In genomic region chr6:42140756-42141602, GRCh38 we compare ENCODE assay signal across 13 cellular contexts. TPM values are rescaled to one million over a fixed set of nuclear protein-coding genes. Genes with fewer than 3 reads are reported as not detected.
A peak's percentile ranks its signal among the peaks of the same experiment; 100 is the strongest.
DNase-seq lines count a peak whose midpoint lies in the region; ATAC-seq and TF ChIP-seq lines count a peak whose summit lies in the region.
"Had no signal": no experiment of that assay in that cellular context is flagged by ENCODE, and none has a peak within 500 bp of the region (broad histone marks: within the 10 kb centered on the region; RNA-seq: fewer than 3 reads in every experiment).

No MANE protein-coding gene starts in this region.

- H3K4me2 ChIP-seq in MM.1S (ENCODE audit: low read depth, low read length): no peak overlapping the region

- no peak for DNase-seq in AG04450 (ENCODE audit: low read depth, low spot score)
- DNase-seq in NT2/D1 (ENCODE audit: low read depth, low spot score): no peak
- DNase-seq in epithelial cell of proximal tubule (ENCODE audit: low read depth): no peak
- DNase-seq in naive thymus-derived CD8-positive, alpha-beta T cell: no peak
- no peak for DNase-seq in epidermal melanocyte (ENCODE audit: insufficient read length, low spot score)
- DNase-seq in MM.1S: no peak
- DNase-seq in ascending aorta (ENCODE audit: low spot score in 2 of 2): no peak
- DNase-seq: activated CD4-positive, alpha-beta T cell treated with anti-CD3 and anti-CD28 coated beads, Interleukin-2, amount 10 ng/mL, durations not matched to agents 24 days and 14 days; hypothalamus had no signal

- H3K4me1 Mint-ChIP-seq in naive thymus-derived CD8-positive, alpha-beta T cell: peaks cover 6 to 24% (median 14%) of the 10 kb centered on the region in 4 donors

- H3F3A ChIP-seq in MM.1S (ENCODE audit: insufficient read depth, low read length): no peaks in the 10 kb centered on the region

- no peaks in the 10 kb centered on the region; the same call in 1 of the 2 replicates for H3K9me3 ChIP-seq in AG04450 (ENCODE audit: control insufficient read depth, insufficient read depth, low read length)
- H3K9me3 ChIP-seq in NT2/D1 (ENCODE audit: insufficient read depth, low read length): no peaks in the 10 kb centered on the region
- H3K9me3 ChIP-seq in MM.1S (replicated peaks; ENCODE audit: insufficient read depth, low read length): no peaks in the 10 kb centered on the region
- no peaks in the 10 kb centered on the region for H3K9me3 ChIP-seq in ascending aorta

- CTCF ChIA-PET in AG04450 (lab: Charles Lee): no interaction called here

- ATAC-seq in naive thymus-derived CD8-positive, alpha-beta T cell: no peak
- ATAC-seq in GM19455 (IDR thresholded peaks at IDR 0.05; ENCODE audit: unreplicated experiment): no peak

- H3K79me2 ChIP-seq in MM.1S (ENCODE audit: low read length): no peaks in the 10 kb centered on the region

- H3K36me3 ChIP-seq in NT2/D1 (ENCODE audit: insufficient read depth, insufficient read length, low read length) (peaks cover 4% of the 10 kb centered on the region), MM.1S (replicated peaks; ENCODE audit: insufficient read depth, low read length) (no peaks in the 10 kb centered on the region), ascending aorta (no peaks in the 10 kb centered on the region)

- H3K27me3 ChIP-seq in AG04450 (ENCODE audit: control insufficient read depth, insufficient read depth, low read length): no peaks in the 10 kb centered on the region
- H3K27me3 ChIP-seq in NT2/D1 (ENCODE audit: insufficient read depth, insufficient read length): peaks cover 23% of the 10 kb centered on the region
- H3K27me3 ChIP-seq in MM.1S (replicated peaks; ENCODE audit: insufficient read depth, low read length): peaks cover 19% of the 10 kb centered on the region
- no peaks in the 10 kb centered on the region for H3K27me3 ChIP-seq in ascending aorta

- TF ChIP-seq CTCF in AG04450 (IDR thresholded peaks at IDR 0.05; ENCODE audit: low read depth, low read length) (no peak), epithelial cell of proximal tubule (conservative IDR thresholded peaks at IDR 0.05; ENCODE audit: low read depth, low read length) (no peak), MM.1S (IDR thresholded peaks at IDR 0.05; ENCODE audit: low read length) (no peak), ascending aorta (IDR thresholded peaks at IDR 0.05) (no peak)

- peak overlapping the region in 7 of 10 donors; percentile 4 to 68 (median 30) for H3K4me3 Mint-ChIP-seq in naive thymus-derived CD8-positive, alpha-beta T cell
- H3K4me3 Mint-ChIP-seq: activated CD4-positive, alpha-beta T cell treated with anti-CD3 and anti-CD28 coated beads, Interleukin-2, amount 10 ng/mL, durations not matched to agents 24 days and 14 days; stimulated activated memory B cell treated with anti-CD40 and anti-IgM and Interleukin-4, amounts not matched to agents 10 μg/mL and 1 μg/mL and 100 μg/mL, for 72 hours had no signal

- peaks cover 16 to 35% (median 24%) of the 10 kb centered on the region in 5 donors for H3K27me3 Mint-ChIP-seq in naive thymus-derived CD8-positive, alpha-beta T cell

- H2AFZ ChIP-seq in MM.1S (ENCODE audit: low read length): no peak overlapping the region

- peak overlapping the region; percentile 71 for H3K9ac ChIP-seq in NT2/D1 (ENCODE audit: insufficient read length, low read depth)
- H3K9ac ChIP-seq in MM.1S (ENCODE audit: low read length): no peak overlapping the region

- H3K36me3 Mint-ChIP-seq in naive thymus-derived CD8-positive, alpha-beta T cell: no peaks in the 10 kb centered on the region
- H3K36me3 Mint-ChIP-seq: IgD-negative memory B cell; stimulated activated memory B cell treated with anti-CD40 and anti-IgM and Interleukin-4, amounts not matched to agents 10 μg/mL and 1 μg/mL and 100 μg/mL, for 72 hours had no signal

- no peaks in the 10 kb centered on the region for H3K9me3 Mint-ChIP-seq in naive thymus-derived CD8-positive, alpha-beta T cell
- H3K9me3 Mint-ChIP-seq: activated CD4-positive, alpha-beta T cell treated with anti-CD3 and anti-CD28 coated beads, Interleukin-2, amount 10 ng/mL, durations not matched to agents 24 days and 14 days; stimulated activated memory B cell treated with anti-CD40 and anti-IgM and Interleukin-4, amounts not matched to agents 10 μg/mL and 1 μg/mL and 100 μg/mL, for 72 hours had no signal

- peak overlapping the region; percentile 64 for H3K4me3 ChIP-seq in AG04450 (ENCODE audit: low read depth, low read length)
- peak overlapping the region; percentile 62 for H3K4me3 ChIP-seq in NT2/D1 (ENCODE audit: insufficient read length, low read depth)
- H3K4me3 ChIP-seq in epithelial cell of proximal tubule (ENCODE audit: low read depth, low read length): peak overlapping the region; percentile 70
- H3K4me3 ChIP-seq in MM.1S (ENCODE audit: low read length): no peak overlapping the region
- H3K4me3 ChIP-seq in ascending aorta: no peak overlapping the region

- no peaks in the 10 kb centered on the region for H4K20me1 ChIP-seq in MM.1S (ENCODE audit: insufficient read depth, low read length)

- POLR2A ChIA-PET in AG04450 (lab: Yijun Ruan, JAX): no interaction called here
- POLR2A ChIA-PET in naive thymus-derived CD8-positive, alpha-beta T cell (lab: Charles Lee): no interaction called here

- H3K27ac ChIP-seq in AG04450 (ENCODE audit: low read depth, low read length) (no peak overlapping the region), MM.1S (ENCODE audit: low read length) (no peak overlapping the region), ascending aorta (no peak overlapping the region)

- peaks cover 15% of the 10 kb centered on the region for H3K4me1 ChIP-seq in NT2/D1 (ENCODE audit: insufficient read depth, insufficient read length)
- H3K4me1 ChIP-seq in MM.1S (ENCODE audit: low read length): no peaks in the 10 kb centered on the region
- peaks cover 0 to 8% of the 10 kb centered on the region in 2 donors for H3K4me1 ChIP-seq in ascending aorta

- H3K27ac Mint-ChIP-seq in naive thymus-derived CD8-positive, alpha-beta T cell: no peak overlapping the region
- H3K27ac Mint-ChIP-seq: activated CD4-positive, alpha-beta T cell treated with anti-CD3 and anti-CD28 coated beads, Interleukin-2, amount 10 ng/mL, durations not matched to agents 24 days and 14 days; IgD-negative memory B cell; stimulated activated memory B cell treated with anti-CD40 and anti-IgM and Interleukin-4, amounts not matched to agents 10 μg/mL and 1 μg/mL and 100 μg/mL, for 72 hours had no signal

- intact Hi-C loops in ascending aorta (cut with DNase I): no loop called here

- no peaks in the 10 kb centered on the region for H3K9me2 ChIP-seq in MM.1S (replicated peaks; ENCODE audit: insufficient read depth, low read length)

RNA-seq across cellular contexts. Expression of gene C6orf132, which starts 1.4 kb away (rescaled TPM):
- 0.68 and 1.1 TPM in 2 replicates for polyA plus RNA-seq in AG04450 (2011; rRNA removed)
- 0.52 and 1.2 TPM in 2 replicates for polyA minus RNA-seq in AG04450 (2011; rRNA and poly(A)+ RNA removed)
- total RNA-seq in epithelial cell of proximal tubule (15.3 and 19.8 TPM in 2 replicates), ascending aorta (1.3 TPM)
- total RNA-seq in naive thymus-derived CD8-positive, alpha-beta T cell: under 1 TPM; 0.08 to 0.13 TPM
- under 1 TPM in 1 of 3 donors, not detected in 2; 0.08 TPM for polyA plus RNA-seq in naive thymus-derived CD8-positive, alpha-beta T cell
- polyA plus RNA-seq: IgD-negative memory B cell had no signal

RNA-seq across cellular contexts. Expression of gene GUCA1A, which starts 32.2 kb away (rescaled TPM):
- 1.5 and 1.9 TPM in 2 replicates for polyA plus RNA-seq in AG04450 (2011; rRNA removed)
- polyA minus RNA-seq in AG04450 (2011; rRNA and poly(A)+ RNA removed): 0.26 and 0.87 TPM in 2 replicates
- total RNA-seq in epithelial cell of proximal tubule: 1.4 and 2.2 TPM in 2 replicates
- total RNA-seq in naive thymus-derived CD8-positive, alpha-beta T cell: not detected
- polyA plus RNA-seq in naive thymus-derived CD8-positive, alpha-beta T cell: not detected
- 0.21 TPM for total RNA-seq in ascending aorta
- total RNA-seq: activated CD4-positive, alpha-beta T cell treated with anti-CD3 and anti-CD28 coated beads, Interleukin-2, amount 10 ng/mL, durations not matched to agents 24 days and 14 days; skeletal muscle tissue had no signal
- polyA plus RNA-seq: IgD-negative memory B cell had no signal

RNA-seq across cellular contexts. Expression of gene GUCA1B, which starts 53.8 kb away (rescaled TPM):
- polyA plus RNA-seq in AG04450 (2011; rRNA removed): 0.21 and 0.40 TPM in 2 replicates
- polyA minus RNA-seq in AG04450 (2011; rRNA and poly(A)+ RNA removed): 0.39 and 0.46 TPM in 2 replicates
- total RNA-seq in epithelial cell of proximal tubule: 0.07 and 0.17 TPM in 2 replicates
- 1 to 10 TPM; 5.6 to 6.3 TPM for total RNA-seq in naive thymus-derived CD8-positive, alpha-beta T cell
- not detected for polyA plus RNA-seq in naive thymus-derived CD8-positive, alpha-beta T cell
- total RNA-seq in ascending aorta: 0.64 TPM

Comparison
In these comparisons a context has a peak if more than half of its experiments do, and no peak if none do; other contexts are left out.
1. H3K4me3 ChIP-seq: peak in AG04450 (single experiment), NT2/D1 (single experiment) and epithelial cell of proximal tubule (single experiment); none in MM.1S (single experiment) and ascending aorta (0 of 2).